ENCODE assay signal across 9 cellular contexts in the genomic region with DNA sequence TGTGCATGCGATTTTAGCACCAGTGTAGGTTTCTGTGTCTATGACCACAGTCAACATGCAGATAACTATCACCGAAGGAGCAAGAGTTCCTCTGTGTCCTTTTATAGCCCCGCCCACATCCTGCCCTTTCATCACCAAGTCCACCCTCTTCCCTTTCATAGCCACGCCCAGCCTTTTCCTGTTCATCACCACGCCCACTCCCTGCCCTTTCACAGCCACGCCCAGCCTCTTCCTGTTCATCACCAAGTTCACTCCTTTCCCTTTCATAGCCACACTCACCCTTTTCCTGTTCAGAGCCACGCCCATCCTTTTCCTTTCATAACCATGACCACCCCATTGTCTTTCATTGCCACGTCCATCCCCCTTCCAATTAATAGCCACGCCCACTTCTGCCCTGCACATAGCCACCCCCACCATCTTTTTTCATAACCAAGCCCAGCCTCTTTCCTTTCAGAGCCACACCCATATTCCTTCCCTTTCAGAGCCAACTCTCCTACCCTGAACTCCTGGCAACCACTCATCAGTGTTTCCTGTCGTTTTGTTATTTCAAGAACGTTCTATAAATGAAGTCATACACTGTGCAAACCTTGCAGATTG.
DNase-seq lines count a peak whose midpoint lies in the region; ATAC-seq and TF ChIP-seq lines count a peak whose summit lies in the region.
"Had no signal": no experiment of that assay in that cellular context is flagged by ENCODE, and none has a peak within 500 bp of the region (broad histone marks: within the 10 kb centered on the region; RNA-seq: fewer than 3 reads in every experiment).

No MANE protein-coding gene starts in this region.

- no peak overlapping the region for H3K4me3 Mint-ChIP-seq in GM23338
- H3K4me3 Mint-ChIP-seq in stimulated activated naive CD8-positive, alpha-beta T cell treated with anti-CD3 and anti-CD28 coated beads, Interleukin-15, amount 100 ng/mL, for 72 hours = peak overlapping the region; percentile 35 to 53

- peak; percentile 51 for ATAC-seq in GM23338
- peak; percentile 94 to 97 for ATAC-seq in activated naive CD4-positive, alpha-beta T cell treated with anti-CD3 and anti-CD28 coated beads, Interleukin-2, amount 50 U/mL, for 72 hours
- peak; percentile 92 for ATAC-seq in stimulated activated naive CD8-positive, alpha-beta T cell treated with anti-CD3 and anti-CD28 coated beads, Interleukin-15, amount 100 ng/mL, for 72 hours
- ATAC-seq in SK-N-SH treated with all-trans-retinoic acid at 6 μM for 48 hours = no peak

- H3K4me1 ChIP-seq in GM23338 (ENCODE audit: insufficient read depth) = peaks cover 4% of the 10 kb centered on the region; the same call in 1 of the 2 replicates
- H3K4me1 ChIP-seq: ascending aorta had no signal

- no peak overlapping the region for H3K4me2 ChIP-seq in GM23338

- no peaks in the 10 kb centered on the region for H3K27me3 ChIP-seq in GM23338 (ENCODE audit: insufficient read depth)
- H3K27me3 ChIP-seq: ascending aorta had no signal

- H3K4me3 ChIP-seq in GM23338 = no peak overlapping the region
- H3K4me3 ChIP-seq: ascending aorta had no signal

- in situ Hi-C loops in SK-MEL-5 (cut with HindIII; ENCODE audit: low pct_unique_long_range_greater_than_20kb, low sequenced_read_pairs) = no loop called here

- H3K4me1 Mint-ChIP-seq in GM23338 = peaks cover 12% of the 10 kb centered on the region; the same call in 2 of the 3 replicates
- H3K4me1 Mint-ChIP-seq in stimulated activated naive CD8-positive, alpha-beta T cell treated with anti-CD3 and anti-CD28 coated beads, Interleukin-15, amount 100 ng/mL, for 72 hours = peaks cover 10% of the 10 kb centered on the region

- no peaks in the 10 kb centered on the region for H3K36me3 Mint-ChIP-seq in GM23338 (ENCODE audit: low read depth)
- peaks cover 10 to 16% of the 10 kb centered on the region in 2 donors for H3K36me3 Mint-ChIP-seq in activated naive CD4-positive, alpha-beta T cell treated with anti-CD3 and anti-CD28 coated beads, Interleukin-2, amount 50 U/mL, for 72 hours

- no peaks in the 10 kb centered on the region for H3K36me3 ChIP-seq in GM23338 (ENCODE audit: insufficient read depth)
- H3K36me3 ChIP-seq: ascending aorta had no signal

- peaks cover 2% of the 10 kb centered on the region for H3K27me3 Mint-ChIP-seq in GM23338 (ENCODE audit: insufficient read depth, low read depth, poor library complexity)
- no peaks in the 10 kb centered on the region for H3K27me3 Mint-ChIP-seq in stimulated activated naive CD8-positive, alpha-beta T cell treated with anti-CD3 and anti-CD28 coated beads, Interleukin-15, amount 100 ng/mL, for 72 hours

- peaks cover 4% of the 10 kb centered on the region; the same call in 1 of the 3 replicates for H3K9me3 Mint-ChIP-seq in GM23338
- peaks cover 9 to 15% of the 10 kb centered on the region in 2 donors for H3K9me3 Mint-ChIP-seq in activated naive CD4-positive, alpha-beta T cell treated with anti-CD3 and anti-CD28 coated beads, Interleukin-2, amount 50 U/mL, for 72 hours
- peaks cover 10 to 12% of the 10 kb centered on the region in 2 donors for H3K9me3 Mint-ChIP-seq in stimulated activated naive CD8-positive, alpha-beta T cell treated with anti-CD3 and anti-CD28 coated beads, Interleukin-15, amount 100 ng/mL, for 72 hours

- H4K20me1 ChIP-seq in GM23338 (replicated peaks; ENCODE audit: insufficient read depth) = no peaks in the 10 kb centered on the region

- H2AFZ ChIP-seq in GM23338 = peak overlapping the region; percentile 85

- peaks cover 17% of the 10 kb centered on the region for H3K9me2 ChIP-seq in GM23338 (ENCODE audit: insufficient read depth)

- no peak for TF ChIP-seq CTCF in GM23338 (conservative IDR thresholded peaks at IDR 0.05; ENCODE audit: low read depth in 2 of 2)

- DNase-seq in A172 (ENCODE audit: low spot score) (peak; percentile 87), GM23338 (ENCODE audit: low spot score) (peak; percentile 84), SK-MEL-5 (ENCODE audit: low read depth, low spot score) (peak; percentile 56), kidney tubule cell (ENCODE audit: low spot score) (peak; percentile 2), glomerular visceral epithelial cell (ENCODE audit: extremely low spot score) (no peak)
- peak; percentile 73 to 74 for DNase-seq in activated naive CD4-positive, alpha-beta T cell treated with anti-CD3 and anti-CD28 coated beads, Interleukin-2, amount 50 U/mL, for 72 hours (ENCODE audit: low spot score in 2 of 2)
- DNase-seq in stimulated activated naive CD8-positive, alpha-beta T cell treated with anti-CD3 and anti-CD28 coated beads, Interleukin-15, amount 100 ng/mL, for 72 hours = peak; percentile 54 to 86

- H3K27ac Mint-ChIP-seq in GM23338 = no peak overlapping the region
- H3K27ac Mint-ChIP-seq in activated naive CD4-positive, alpha-beta T cell treated with anti-CD3 and anti-CD28 coated beads, Interleukin-2, amount 50 U/mL, for 72 hours = peak overlapping the region; percentile 36 to 59
- peak overlapping the region in 1 of 2 donors; percentile 4 for H3K27ac Mint-ChIP-seq in stimulated activated naive CD8-positive, alpha-beta T cell treated with anti-CD3 and anti-CD28 coated beads, Interleukin-15, amount 100 ng/mL, for 72 hours

- H3F3A ChIP-seq in GM23338 (replicated peaks; ENCODE audit: low read depth) = no peaks in the 10 kb centered on the region

- H3K27ac ChIP-seq in GM23338 (ENCODE audit: low read depth) = no peak overlapping the region

- no peaks in the 10 kb centered on the region for H3K79me2 ChIP-seq in GM23338 (replicated peaks; ENCODE audit: insufficient read depth)

TF ChIP-seq in GM23338, 12 proteins besides CTCF, POLR2A, EP300 and RAD21 (continues in another document):
- TF ChIP-seq POLR2AphosphoS5 (IDR thresholded peaks at IDR 0.05; ENCODE audit: low read depth) (no peak), ZNF331 (CRISPR knock-in tag; IDR thresholded peaks at IDR 0.05; ENCODE audit: low read depth) (no peak), REST (IDR thresholded peaks at IDR 0.05; ENCODE audit: unreplicated experiment) (no peak), EZH2phosphoT487 (IDR thresholded peaks at IDR 0.05; ENCODE audit: unreplicated experiment) (no peak), ZNF114 (CRISPR knock-in tag; IDR thresholded peaks at IDR 0.05) (no peak)

TF ChIP-seq in SK-N-SH treated with all-trans-retinoic acid at 6 μM for 48 hours, 23 proteins besides CTCF, POLR2A, EP300 and RAD21 (continues in another document):
- TF ChIP-seq CREB5 (CRISPR knock-in tag; IDR thresholded peaks at IDR 0.05; ENCODE audit: low read depth) (no peak), OSR1 (CRISPR knock-in tag; IDR thresholded peaks at IDR 0.05) (no peak), TCF4 (CRISPR knock-in tag; IDR thresholded peaks at IDR 0.05; ENCODE audit: borderline replicate concordance) (no peak), RARB (CRISPR knock-in tag; IDR thresholded peaks at IDR 0.05) (no peak), CSDC2 (CRISPR knock-in tag; IDR thresholded peaks at IDR 0.05) (no peak), TOX (CRISPR knock-in tag; IDR thresholded peaks at IDR 0.05; ENCODE audit: borderline replicate concordance) (no peak), ZC3H10 (CRISPR knock-in tag; IDR thresholded peaks at IDR 0.05) (no peak)
- TF ChIP-seq, protein P1, sequence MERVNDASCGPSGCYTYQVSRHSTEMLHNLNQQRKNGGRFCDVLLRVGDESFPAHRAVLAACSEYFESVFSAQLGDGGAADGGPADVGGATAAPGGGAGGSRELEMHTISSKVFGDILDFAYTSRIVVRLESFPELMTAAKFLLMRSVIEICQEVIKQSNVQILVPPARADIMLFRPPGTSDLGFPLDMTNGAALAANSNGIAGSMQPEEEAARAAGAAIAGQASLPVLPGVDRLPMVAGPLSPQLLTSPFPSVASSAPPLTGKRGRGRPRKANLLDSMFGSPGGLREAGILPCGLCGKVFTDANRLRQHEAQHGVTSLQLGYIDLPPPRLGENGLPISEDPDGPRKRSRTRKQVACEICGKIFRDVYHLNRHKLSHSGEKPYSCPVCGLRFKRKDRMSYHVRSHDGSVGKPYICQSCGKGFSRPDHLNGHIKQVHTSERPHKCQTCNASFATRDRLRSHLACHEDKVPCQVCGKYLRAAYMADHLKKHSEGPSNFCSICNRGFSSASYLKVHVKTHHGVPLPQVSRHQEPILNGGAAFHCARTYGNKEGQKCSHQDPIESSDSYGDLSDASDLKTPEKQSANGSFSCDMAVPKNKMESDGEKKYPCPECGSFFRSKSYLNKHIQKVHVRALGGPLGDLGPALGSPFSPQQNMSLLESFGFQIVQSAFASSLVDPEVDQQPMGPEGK (CRISPR knock-in tag; IDR thresholded peaks at IDR 0.05; ENCODE audit: borderline replicate concordance) = no peak
- TF ChIP-seq, protein P2, sequence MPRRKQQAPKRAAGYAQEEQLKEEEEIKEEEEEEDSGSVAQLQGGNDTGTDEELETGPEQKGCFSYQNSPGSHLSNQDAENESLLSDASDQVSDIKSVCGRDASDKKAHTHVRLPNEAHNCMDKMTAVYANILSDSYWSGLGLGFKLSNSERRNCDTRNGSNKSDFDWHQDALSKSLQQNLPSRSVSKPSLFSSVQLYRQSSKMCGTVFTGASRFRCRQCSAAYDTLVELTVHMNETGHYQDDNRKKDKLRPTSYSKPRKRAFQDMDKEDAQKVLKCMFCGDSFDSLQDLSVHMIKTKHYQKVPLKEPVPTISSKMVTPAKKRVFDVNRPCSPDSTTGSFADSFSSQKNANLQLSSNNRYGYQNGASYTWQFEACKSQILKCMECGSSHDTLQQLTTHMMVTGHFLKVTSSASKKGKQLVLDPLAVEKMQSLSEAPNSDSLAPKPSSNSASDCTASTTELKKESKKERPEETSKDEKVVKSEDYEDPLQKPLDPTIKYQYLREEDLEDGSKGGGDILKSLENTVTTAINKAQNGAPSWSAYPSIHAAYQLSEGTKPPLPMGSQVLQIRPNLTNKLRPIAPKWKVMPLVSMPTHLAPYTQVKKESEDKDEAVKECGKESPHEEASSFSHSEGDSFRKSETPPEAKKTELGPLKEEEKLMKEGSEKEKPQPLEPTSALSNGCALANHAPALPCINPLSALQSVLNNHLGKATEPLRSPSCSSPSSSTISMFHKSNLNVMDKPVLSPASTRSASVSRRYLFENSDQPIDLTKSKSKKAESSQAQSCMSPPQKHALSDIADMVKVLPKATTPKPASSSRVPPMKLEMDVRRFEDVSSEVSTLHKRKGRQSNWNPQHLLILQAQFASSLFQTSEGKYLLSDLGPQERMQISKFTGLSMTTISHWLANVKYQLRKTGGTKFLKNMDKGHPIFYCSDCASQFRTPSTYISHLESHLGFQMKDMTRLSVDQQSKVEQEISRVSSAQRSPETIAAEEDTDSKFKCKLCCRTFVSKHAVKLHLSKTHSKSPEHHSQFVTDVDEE (CRISPR knock-in tag; IDR thresholded peaks at IDR 0.05) = no peak
